ENCODE assay signal across 22 cellular contexts in the genomic region with DNA sequence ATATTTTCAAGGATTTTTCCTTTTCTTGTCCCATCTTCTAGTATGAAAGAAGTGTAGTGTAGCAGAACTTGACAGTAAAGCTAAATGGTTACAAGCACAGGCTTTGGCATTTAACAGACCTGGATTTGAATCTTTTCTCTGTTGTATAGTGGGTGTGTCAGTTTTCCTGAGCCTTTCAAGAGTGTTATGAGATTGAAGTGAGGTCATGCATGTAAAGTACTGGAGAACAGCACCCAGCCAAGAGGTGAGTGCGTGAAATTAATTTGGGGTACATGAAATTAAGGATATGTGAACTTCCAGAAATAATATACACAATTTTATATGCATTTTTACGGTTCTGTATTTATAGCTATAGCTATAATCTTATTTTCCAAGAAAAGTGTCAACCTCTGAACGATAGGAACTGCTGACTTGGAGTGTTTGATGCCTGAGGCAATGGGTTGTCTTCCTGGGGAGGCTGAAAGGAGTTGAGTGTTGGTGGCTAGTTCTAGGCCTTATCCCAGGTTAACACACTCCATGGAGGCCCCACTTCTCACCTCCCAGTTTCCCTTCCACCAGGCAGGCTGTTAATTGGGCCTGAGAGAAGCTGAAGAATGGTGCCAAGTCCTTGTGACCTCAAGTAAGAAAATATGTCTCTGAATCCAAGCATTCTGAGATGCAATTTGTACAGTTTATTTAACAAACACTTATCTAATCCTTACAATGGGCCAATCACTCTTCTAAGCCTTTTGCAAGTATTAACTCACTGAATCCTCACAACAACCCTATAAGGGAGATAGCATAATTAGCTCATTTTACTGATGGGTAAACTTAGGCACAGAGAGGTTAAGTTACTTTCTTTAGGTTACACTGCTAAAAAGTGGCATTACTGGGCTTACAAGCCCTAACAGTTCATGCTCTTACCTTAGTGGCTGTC. TPM values are rescaled to one million over a fixed set of nuclear protein-coding genes. Genes with fewer than 3 reads are reported as not detected.
"Had no signal": no experiment of that assay in that cellular context is flagged by ENCODE, and none has a peak within 500 bp of the region (broad histone marks: within the 10 kb centered on the region; RNA-seq: fewer than 3 reads in every experiment).

No MANE protein-coding gene starts in this region.

- H3K9me3 Mint-ChIP-seq: activated CD4-positive, alpha-beta T cell treated with anti-CD3 and anti-CD28 coated beads, Interleukin-2, amount 10 ng/mL, durations not matched to agents 24 days and 14 days; activated naive CD4-positive, alpha-beta T cell treated with anti-CD3 and anti-CD28 coated beads, Interleukin-2, amount 50 U/mL, for 24 hours; memory B cell; natural killer cell treated with Interleukin-12 subunit alpha and Interleukin-12 subunit beta and Interleukin-15 and Interleukin-18, amount 100 ng/mL, for 72 hours had no signal

- ATAC-seq: activated CD8-positive, alpha-beta T cell treated with anti-CD3 and anti-CD28 coated beads, Interleukin-2, amount 10 ng/mL, durations not matched to agents 7 days and 5 days; esophagus mucosa; natural killer cell treated with Interleukin-12 subunit alpha and Interleukin-12 subunit beta and Interleukin-15 and Interleukin-18, amount 100 ng/mL, for 72 hours; right cardiac atrium; T-helper 17 cell had no signal

- DNase-seq: activated CD4-positive, alpha-beta T cell treated with anti-CD3 and anti-CD28 coated beads, Interleukin-2, amount 10 ng/mL, durations not matched to agents 24 days and 14 days; activated CD4-positive, CD25-positive, alpha-beta regulatory T cell; activated CD8-positive, alpha-beta memory T cell treated with anti-CD3 and anti-CD28 coated beads, Interleukin-2, amount 50 U/mL, for 4 hours; activated CD8-positive, alpha-beta T cell treated with anti-CD3 and anti-CD28 coated beads, Interleukin-2, amount 10 ng/mL, durations not matched to agents 7 days and 5 days; activated effector memory CD4-positive, alpha-beta T cell treated with anti-CD3 and anti-CD28 coated beads, Interleukin-2, amount 50 U/mL, for 16 hours; activated T-cell treated with anti-CD3 and anti-CD28 coated beads, Interleukin-2, amount 50 U/mL, for 48 hours; hippocampal formation; kidney glomerular epithelial cell; left ventricle myocardium superior; small intestine; stimulated activated CD4-positive, alpha-beta T cell treated with anti-CD3 and anti-CD28 coated beads, Interleukin-4, amount 100 ng/mL, for 4 hours; stimulated activated CD8-positive, alpha-beta memory T cell treated with anti-CD3 and anti-CD28 coated beads, Interleukin-4, amount 100 ng/mL, for 48 hours; stimulated activated naive CD4-positive, alpha-beta T cell treated with Interleukin-2 at 50 U/mL for 16 hours; T-helper 17 cell had no signal

- H3K4me3 Mint-ChIP-seq: activated CD4-positive, alpha-beta T cell treated with anti-CD3 and anti-CD28 coated beads, Interleukin-2, amount 10 ng/mL, durations not matched to agents 24 days and 14 days; activated CD8-positive, alpha-beta T cell treated with anti-CD3 and anti-CD28 coated beads, Interleukin-2, amount 10 ng/mL, durations not matched to agents 7 days and 5 days; activated naive CD4-positive, alpha-beta T cell treated with anti-CD3 and anti-CD28 coated beads, Interleukin-2, amount 50 U/mL, for 24 hours; memory B cell; natural killer cell treated with Interleukin-12 subunit alpha and Interleukin-12 subunit beta and Interleukin-15 and Interleukin-18, amount 100 ng/mL, for 72 hours; T-helper 17 cell had no signal

- H3K27ac Mint-ChIP-seq: activated CD4-positive, alpha-beta T cell treated with anti-CD3 and anti-CD28 coated beads, Interleukin-2, amount 10 ng/mL, durations not matched to agents 24 days and 14 days; activated CD8-positive, alpha-beta T cell treated with anti-CD3 and anti-CD28 coated beads, Interleukin-2, amount 10 ng/mL, durations not matched to agents 7 days and 5 days; activated naive CD4-positive, alpha-beta T cell treated with anti-CD3 and anti-CD28 coated beads, Interleukin-2, amount 50 U/mL, for 24 hours; memory B cell; natural killer cell treated with Interleukin-12 subunit alpha and Interleukin-12 subunit beta and Interleukin-15 and Interleukin-18, amount 100 ng/mL, for 72 hours; T-helper 17 cell had no signal

- H3K36me3 Mint-ChIP-seq: memory B cell had no signal

- H3K27me3 Mint-ChIP-seq: progenitor cell of endocrine pancreas had no signal

- FAIRE-seq: colon, small intestine, TTC549 had no signal

RNA-seq across cellular contexts. Expression of a gene that starts 4.4 kb away (rescaled TPM):
- total RNA-seq: activated CD4-positive, alpha-beta T cell treated with anti-CD3 and anti-CD28 coated beads, Interleukin-2, amount 10 ng/mL, durations not matched to agents 24 days and 14 days; activated CD8-positive, alpha-beta T cell treated with anti-CD3 and anti-CD28 coated beads, Interleukin-2, amount 10 ng/mL, durations not matched to agents 7 days and 5 days; T-helper 17 cell had no signal
